14 cellular contexts compared by ENCODE assay signal in genomic region chr1:187306671-187307415, GRCh38.
"Had no signal": no experiment of that assay in that cellular context is flagged by ENCODE, and none has a peak within 500 bp of the region (broad histone marks: within the 10 kb centered on the region; RNA-seq: fewer than 3 reads in every experiment).

No MANE protein-coding gene starts in this region.

- DNase-seq: activated CD4-positive, alpha-beta memory T cell treated with anti-CD3 and anti-CD28 coated beads for 36 hours; activated CD4-positive, CD25-positive, alpha-beta regulatory T cell treated with anti-CD3 and anti-CD28 coated beads, Interleukin-2, amount 50 U/mL, for 72 hours; activated gamma-delta T cell; activated naive CD8-positive, alpha-beta T cell treated with anti-CD3 and anti-CD28 coated beads for 36 hours; activated T-cell treated with anti-CD3 and anti-CD28 coated beads, Interleukin-2, amount 50 U/mL, for 48 hours; anterior cingulate cortex; erythroblast; hippocampal formation; kidney glomerular epithelial cell; ovary; stimulated activated CD4-positive, alpha-beta T cell treated with anti-CD3 and anti-CD28 coated beads, Interleukin-4, amount 100 ng/mL, for 4 hours had no signal

- H3K36me3 ChIP-seq: cardiac muscle cell, neural progenitor cell, ovary, vagina had no signal

- H3K9ac ChIP-seq: neural progenitor cell had no signal

- H3K4me1 Mint-ChIP-seq: activated naive CD8-positive, alpha-beta T cell treated with anti-CD3 and anti-CD28 coated beads for 36 hours; neural progenitor cell had no signal

- H2AFZ ChIP-seq: neural progenitor cell had no signal

- H3K4me1 ChIP-seq: neural progenitor cell, vagina had no signal

- H3K4me3 Mint-ChIP-seq: activated CD4-positive, alpha-beta memory T cell treated with anti-CD3 and anti-CD28 coated beads for 36 hours; activated naive CD8-positive, alpha-beta T cell treated with anti-CD3 and anti-CD28 coated beads for 36 hours; neural progenitor cell had no signal

- H3K27ac Mint-ChIP-seq: activated CD4-positive, alpha-beta memory T cell treated with anti-CD3 and anti-CD28 coated beads for 36 hours; activated naive CD8-positive, alpha-beta T cell treated with anti-CD3 and anti-CD28 coated beads for 36 hours; neural progenitor cell had no signal

- H3K4me3 ChIP-seq: cardiac muscle cell, neural progenitor cell, ovary, vagina had no signal

- H3K27me3 ChIP-seq: cardiac muscle cell, neural progenitor cell, vagina had no signal

- H3K36me3 Mint-ChIP-seq: activated CD4-positive, alpha-beta memory T cell treated with anti-CD3 and anti-CD28 coated beads for 36 hours; neural progenitor cell had no signal

- H3K4me2 ChIP-seq: neural progenitor cell had no signal

- H3K9me3 ChIP-seq: ovary, vagina had no signal

- H3K27ac ChIP-seq: cardiac muscle cell, neural progenitor cell, ovary, vagina had no signal

- H3K27me3 Mint-ChIP-seq: activated CD4-positive, alpha-beta memory T cell treated with anti-CD3 and anti-CD28 coated beads for 36 hours; activated naive CD8-positive, alpha-beta T cell treated with anti-CD3 and anti-CD28 coated beads for 36 hours had no signal

- H3K9me3 Mint-ChIP-seq: neural progenitor cell had no signal
